In genomic region chr19:49641688-49642487, GRCh38 we compare ENCODE assay signal across 8 cellular contexts. TPM values are rescaled to one million over a fixed set of nuclear protein-coding genes. Genes with fewer than 3 reads are reported as not detected.
A peak's percentile ranks its signal among the peaks of the same experiment; 100 is the strongest.
DNase-seq lines count a peak whose midpoint lies in the region; TF ChIP-seq lines count a peak whose summit lies in the region.

Gene SCAF1 (plus strand): TSS chr19:49642209. CDS start chr19:49645027, 2,818 bp downstream.

- H3K27me3 ChIP-seq in H9 (ENCODE audit: insufficient read depth, low read length) (no peaks in the 10 kb centered on the region), MM.1S (replicated peaks; ENCODE audit: insufficient read depth, low read length) (0 out of 2 replicates have a peak, but pooled peaks cover 8% of the 10 kb centered on the region)

- peak within 1 kb of the TSS; percentile 29 for H2BK12ac ChIP-seq in H9 (ENCODE audit: insufficient read length, low read depth, low read length)

- no peaks in the 10 kb centered on the region; a peak in 1 of 5 replicates for H3K9me3 Mint-ChIP-seq in H9
- H3K9me3 Mint-ChIP-seq in nephron, result no peaks in the 10 kb centered on the region
- H3K9me3 Mint-ChIP-seq in stimulated activated naive CD8-positive, alpha-beta T cell treated with anti-CD3 and anti-CD28 coated beads, Interleukin-15, Interleukin-2, amounts not matched to agents 100 ng/mL and 50 ng/mL, for 24 hours, result no peaks in the 10 kb centered on the region

- DNase-seq in ELR (ENCODE audit: low read depth) (peak; percentile 99), H9 (peak; percentile 100), MM.1S (peak; percentile 99), SIG-M5 (lab: John Stamatoyannopoulos, UW) (peak; percentile 85), activated gamma-delta T cell (lab: John Stamatoyannopoulos, UW) (peak; percentile 100), fibroblast of the aortic adventitia (ENCODE audit: low read depth) (peak; percentile 99)

- no CpG with 5 or more reads among the region's 86 CpGs for WGBS in H9 (ENCODE audit: extremely low coverage, insufficient read length, low lambda C conversion rate)

- no peak within 1 kb of the TSS for H2AFZ ChIP-seq in H9 (ENCODE audit: low read length)
- peak within 1 kb of the TSS; percentile 28; the same call in 1 of the 2 replicates for H2AFZ ChIP-seq in MM.1S (ENCODE audit: low read length)

- H3T11ph ChIP-seq in H9 (ENCODE audit: low read length), result peak within 1 kb of the TSS; percentile 85

- H3K27ac Mint-ChIP-seq in H9 (peak within 1 kb of the TSS; percentile 99 to 100 (median 100)), nephron (peak within 1 kb of the TSS; percentile 100)
- peak within 1 kb of the TSS; percentile 99 for H3K27ac Mint-ChIP-seq in stimulated activated naive CD8-positive, alpha-beta T cell treated with anti-CD3 and anti-CD28 coated beads, Interleukin-15, Interleukin-2, amounts not matched to agents 100 ng/mL and 50 ng/mL, for 24 hours

- H3K27me3 Mint-ChIP-seq in H9 (ENCODE audit: low read depth) (peaks cover 13% of the 10 kb centered on the region), nephron (ENCODE audit: low read depth) (peaks cover 5% of the 10 kb centered on the region)
- no peaks in the 10 kb centered on the region for H3K27me3 Mint-ChIP-seq in stimulated activated naive CD8-positive, alpha-beta T cell treated with anti-CD3 and anti-CD28 coated beads, Interleukin-15, Interleukin-2, amounts not matched to agents 100 ng/mL and 50 ng/mL, for 24 hours

- H2BK15ac ChIP-seq in H9 (ENCODE audit: low read depth, low read length), result no peak within 1 kb of the TSS

- peak within 1 kb of the TSS; percentile 62 for H2BK120ac ChIP-seq in H9 (ENCODE audit: low read depth, low read length, poor library complexity, severe bottlenecking)

- peak within 1 kb of the TSS; percentile 83 for H2BK5ac ChIP-seq in H9 (ENCODE audit: insufficient read length, low read length)

- H3K36me3 ChIP-seq in MM.1S (replicated peaks; ENCODE audit: insufficient read depth, low read length), result no peaks in the 10 kb centered on the region

- no peak within 1 kb of the TSS for H4K5ac ChIP-seq in H9 (ENCODE audit: insufficient read length, low read depth, low read length)

- peaks cover 19 to 32% (median 21%) of the 10 kb centered on the region in 3 experiments for H3K36me3 Mint-ChIP-seq in H9 (ENCODE audit: insufficient read depth in 1 of 3, low read depth in 3 of 3)
- peaks cover 18% of the 10 kb centered on the region for H3K36me3 Mint-ChIP-seq in nephron (ENCODE audit: low read depth)
- H3K36me3 Mint-ChIP-seq in stimulated activated naive CD8-positive, alpha-beta T cell treated with anti-CD3 and anti-CD28 coated beads, Interleukin-15, Interleukin-2, amounts not matched to agents 100 ng/mL and 50 ng/mL, for 24 hours (ENCODE audit: low read depth), result peaks cover 4% of the 10 kb centered on the region

- H3K14ac ChIP-seq in H9 (ENCODE audit: insufficient read depth, low read length), result peak within 1 kb of the TSS; percentile 89

- no peak within 1 kb of the TSS for H3K23ac ChIP-seq in H9 (ENCODE audit: insufficient read length, low read depth, low read length)

- TF ChIP-seq CTCF in H9 (conservative IDR thresholded peaks at IDR 0.05) (no peak), MM.1S (IDR thresholded peaks at IDR 0.05; ENCODE audit: low read length) (no peak), fibroblast of the aortic adventitia (IDR thresholded peaks at IDR 0.05; ENCODE audit: insufficient read depth, low read length) (no peak), nephron (IDR thresholded peaks at IDR 0.05; ENCODE audit: unreplicated experiment in 3 of 3) (no peak)

- H4K91ac ChIP-seq in H9 (ENCODE audit: insufficient read length, low read depth, low read length), result no peak within 1 kb of the TSS

- H4K20me1 ChIP-seq in H9 (ENCODE audit: control insufficient read depth, insufficient read depth, insufficient read length) (no peaks in the 10 kb centered on the region), MM.1S (ENCODE audit: insufficient read depth, low read length) (no peaks in the 10 kb centered on the region)

- H3K9me3 ChIP-seq in H9 (ENCODE audit: control insufficient read depth, low read depth, low read length) (no peaks in the 10 kb centered on the region), MM.1S (replicated peaks; ENCODE audit: insufficient read depth, low read length) (no peaks in the 10 kb centered on the region)

- no peak within 1 kb of the TSS for H2AK5ac ChIP-seq in H9 (ENCODE audit: insufficient read length, low read length)

- no peak within 1 kb of the TSS for H3K56ac ChIP-seq in H9 (ENCODE audit: insufficient read length, low read depth, low read length)

- peak within 1 kb of the TSS; percentile 63; the same call in 1 of the 2 replicates for H3K4ac ChIP-seq in H9 (ENCODE audit: low read depth, low read length)

- peak within 1 kb of the TSS; percentile 87 for H3K18ac ChIP-seq in H9 (ENCODE audit: insufficient read length, low read depth, low read length)

- no peak within 1 kb of the TSS for H4K8ac ChIP-seq in H9 (replicated peaks; ENCODE audit: insufficient read length, low read depth, low read length)

- H3K27ac ChIP-seq in H9 (ENCODE audit: insufficient read length, low read depth, low read length) (peak within 1 kb of the TSS; percentile 89), MM.1S (ENCODE audit: low read length) (peak within 1 kb of the TSS; percentile 95)

- H3K4me2 ChIP-seq in H9 (ENCODE audit: insufficient read depth, insufficient read length, low read length) (peak within 1 kb of the TSS; percentile 94), MM.1S (ENCODE audit: low read depth, low read length) (peak within 1 kb of the TSS; percentile 93)

- H3K4me1 ChIP-seq in H9 (ENCODE audit: insufficient read depth, low read length), result no peaks in the 10 kb centered on the region; the same call in 1 of the 2 replicates
- peaks cover 13% of the 10 kb centered on the region for H3K4me1 ChIP-seq in MM.1S (ENCODE audit: low read length)

- H3K79me2 ChIP-seq in H9 (ENCODE audit: insufficient read depth, low read length) (peaks cover 9% of the 10 kb centered on the region), MM.1S (ENCODE audit: low read length) (peaks cover 48% of the 10 kb centered on the region)

- H3K9me2 ChIP-seq in MM.1S (replicated peaks; ENCODE audit: insufficient read depth, low read length), result no peaks in the 10 kb centered on the region

- H3K4me3 ChIP-seq in MM.1S (ENCODE audit: low read length) (peak within 1 kb of the TSS; percentile 85), fibroblast of the aortic adventitia (ENCODE audit: low read depth, low read length) (peak within 1 kb of the TSS; percentile 98)

- peaks cover 11% of the 10 kb centered on the region for H3F3A ChIP-seq in MM.1S (ENCODE audit: insufficient read depth, low read length)

- peaks cover 48 to 62% of the 10 kb centered on the region in 2 experiments for H3K4me1 Mint-ChIP-seq in H9
- peaks cover 57% of the 10 kb centered on the region for H3K4me1 Mint-ChIP-seq in nephron
- peaks cover 52% of the 10 kb centered on the region for H3K4me1 Mint-ChIP-seq in stimulated activated naive CD8-positive, alpha-beta T cell treated with anti-CD3 and anti-CD28 coated beads, Interleukin-15, Interleukin-2, amounts not matched to agents 100 ng/mL and 50 ng/mL, for 24 hours (ENCODE audit: low read depth)

- H2BK20ac ChIP-seq in H9 (ENCODE audit: low read depth, low read length, poor library complexity, severe bottlenecking), result no peak within 1 kb of the TSS

- H3K4me3 Mint-ChIP-seq in H9 (peak within 1 kb of the TSS; percentile 94 to 99), nephron (peak within 1 kb of the TSS; percentile 92 to 97 (median 94))
- H3K4me3 Mint-ChIP-seq in stimulated activated naive CD8-positive, alpha-beta T cell treated with anti-CD3 and anti-CD28 coated beads, Interleukin-15, Interleukin-2, amounts not matched to agents 100 ng/mL and 50 ng/mL, for 24 hours, result peak within 1 kb of the TSS; percentile 98

- H3K23me2 ChIP-seq in H9 (ENCODE audit: insufficient read length, low read depth, low read length, poor library complexity, severe bottlenecking), result peaks cover 20% of the 10 kb centered on the region

- H3K9ac ChIP-seq in H9 (ENCODE audit: extremely low read depth, insufficient read length, low read length), result peak within 1 kb of the TSS; percentile 98
- peak within 1 kb of the TSS; percentile 95 for H3K9ac ChIP-seq in MM.1S (ENCODE audit: low read length)

- peaks cover 13% of the 10 kb centered on the region for H3K79me1 ChIP-seq in H9 (ENCODE audit: insufficient read depth, low read depth, low read length, poor library complexity, severe bottlenecking)

RNA-seq across cellular contexts. Expression of gene SCAF1, which starts in this region (rescaled TPM):
- total RNA-seq in H9 (2021) (85.3 and 86.4 TPM in 2 replicates), fibroblast of the aortic adventitia (ENCODE audit: low replicate concordance) (16.9 and 41.1 TPM in 2 replicates)

Comparison
In these comparisons a context has a peak if more than half of its experiments do, and no peak if none do; other contexts are left out.
1. Peak in every context shown above with its lines: DNase-seq, H3K4me3 ChIP-seq and H3K27ac ChIP-seq.